Comparison of ENCODE assay signal across 11 cellular contexts in genomic region chr18:61896767-61897166, GRCh38. TPM values are rescaled to one million over a fixed set of nuclear protein-coding genes. Genes with fewer than 3 reads are reported as not detected.
DNase-seq lines count a peak whose midpoint lies in the region; ATAC-seq and TF ChIP-seq lines count a peak whose summit lies in the region.
"Had no signal": no experiment of that assay in that cellular context is flagged by ENCODE, and none has a peak within 500 bp of the region (broad histone marks: within the 10 kb centered on the region; RNA-seq: fewer than 3 reads in every experiment).

No MANE protein-coding gene starts in this region.

- H3K79me2 ChIP-seq in GM23248 (ENCODE audit: insufficient read depth) = peaks cover 20% of the 10 kb centered on the region

- peak overlapping the region; percentile 48 for H2AFZ ChIP-seq in GM23248

- no peak overlapping the region for H3K9ac ChIP-seq in GM23248

- TF ChIP-seq CTCF in brain microvascular endothelial cell (IDR thresholded peaks at IDR 0.05; ENCODE audit: low read depth, low read length, missing control alignments) (no peak), heart left ventricle (IDR thresholded peaks at IDR 0.05) (no peak)

- H3F3A ChIP-seq in GM23248 (ENCODE audit: insufficient read depth) = no peaks in the 10 kb centered on the region

- intact Hi-C loops in heart left ventricle (cut with DNase I) = loop anchor here in 4 of 10 donors (2.0 to 10.0 kb wide), 7 partner anchors 152 to 342 kb away; no protein-coding TSS in a partner anchor

- no peak overlapping the region for H3K27ac ChIP-seq in GM23248
- no peak overlapping the region for H3K27ac ChIP-seq in brain microvascular endothelial cell
- peak overlapping the region in 2 of 12 donors; percentile 37 to 52 for H3K27ac ChIP-seq in heart left ventricle
- H3K27ac ChIP-seq: VCaP had no signal

- H3K9me3 ChIP-seq in GM23248 (ENCODE audit: low read depth) (no peaks in the 10 kb centered on the region), heart left ventricle (no peaks in the 10 kb centered on the region)

- peak overlapping the region; percentile 21 for H3K4me2 ChIP-seq in GM23248 (ENCODE audit: unreplicated experiment)

- no peak overlapping the region for H3K4me3 ChIP-seq in GM23248
- H3K4me3 ChIP-seq in brain microvascular endothelial cell (ENCODE audit: low read depth, low read length) = no peak overlapping the region
- no peak overlapping the region for H3K4me3 ChIP-seq in heart left ventricle

- 4 to 7% methylated on average over 5 of the region's 5 CpGs for WGBS in GM23248 (ENCODE audit: low coverage in 1 of 2, low lambda C conversion rate in 2 of 2, missing lambda C conversion rate in 2 of 2), 2 experiments
- 20 to 44% (median 34%) methylated on average over 5 of the region's 5 CpGs for WGBS in heart left ventricle, 4 donors

- no peaks in the 10 kb centered on the region for H3K9me2 ChIP-seq in GM23248 (ENCODE audit: insufficient read depth)

- DNase-seq in GM23248 (peak; percentile 73), brain microvascular endothelial cell (peak; percentile 19), heart left ventricle (peak in 3 of 5 donors; percentile 32 to 60 (median 42)), renal cortical epithelial cell (ENCODE audit: low read depth) (peak; percentile 87), DMS153 treated with DMSO at 0.1 percent for 48 hours (lab: John Stamatoyannopoulos, UW; ENCODE audit: unreplicated experiment) (no peak), GM19238 (ENCODE audit: insufficient read length, low spot score) (no peak), HuH-7.5 (ENCODE audit: low spot score) (no peak)
- DNase-seq: DMS53 had no signal

- H3K36me3 ChIP-seq in GM23248 (ENCODE audit: low read depth) (no peaks in the 10 kb centered on the region), brain microvascular endothelial cell (replicated peaks) (no peaks in the 10 kb centered on the region), heart left ventricle (no peaks in the 10 kb centered on the region)

- no peaks in the 10 kb centered on the region for H4K20me1 ChIP-seq in GM23248 (ENCODE audit: insufficient read depth)

- H3K27me3 ChIP-seq in GM23248 (replicated peaks; ENCODE audit: insufficient read depth) = no peaks in the 10 kb centered on the region
- H3K27me3 ChIP-seq in brain microvascular endothelial cell (replicated peaks) = no peaks in the 10 kb centered on the region
- peaks cover 0 to 39% (median 0%) of the 10 kb centered on the region in 9 donors for H3K27me3 ChIP-seq in heart left ventricle

- TF ChIP-seq POLR2A in heart left ventricle (IDR thresholded peaks at IDR 0.05) = no peak

- H3K4me1 ChIP-seq in GM23248 (ENCODE audit: insufficient read depth) (peaks cover 9% of the 10 kb centered on the region; the same call in 1 of the 2 replicates), heart left ventricle (peaks cover 0 to 35% (median 6%) of the 10 kb centered on the region in 12 donors)

- ATAC-seq in heart left ventricle (peak in 3 of 4 donors; percentile 39 to 73 (median 63)), GM21529 (IDR thresholded peaks at IDR 0.05; ENCODE audit: unreplicated experiment) (no peak)
- ATAC-seq: activated naive CD4-positive, alpha-beta T cell treated with anti-CD3 and anti-CD28 coated beads, Interleukin-2, amount 50 U/mL, for 72 hours had no signal

- in situ Hi-C loops in GM23248 (cut with MboI) = loop anchor here (10.0 kb wide), 1 partner anchor 312 kb away; no protein-coding TSS in a partner anchor
- in situ Hi-C loops in brain microvascular endothelial cell (cut with HindIII; ENCODE audit: low pct_ligation_motif_present, low sequenced_read_pairs) = no loop called here

RNA-seq across cellular contexts. Expression of gene RNF152, which starts 4.0 kb away (rescaled TPM):
- 5.4 and 11.3 TPM in 2 replicates for total RNA-seq in GM23248 (2014; rRNA removed; shearing (Covaris generic))
- polyA plus RNA-seq in GM23248 (2016; fragmentation: Nextera tagmentation; extraction: Ambion mirVana) (1.9 and 2.3 TPM in 2 replicates), heart left ventricle (1 to 10 TPM; 2.8 to 3.9 TPM)
- total RNA-seq in heart left ventricle (10 to 100 TPM in 7 of 9 donors, 1 to 10 TPM in 2; 7.5 to 24.0 (median 11.1) TPM), renal cortical epithelial cell (0.70 and 3.3 TPM in 2 replicates)

Comparison
In these comparisons a context has a peak if more than half of its experiments do, and no peak if none do; other contexts are left out.
1. DNase-seq: peak in GM23248 (single experiment), brain microvascular endothelial cell (single experiment), heart left ventricle (3 of 5) and renal cortical epithelial cell (single experiment); none in DMS153 treated with DMSO at 0.1 percent for 48 hours (single experiment), GM19238 (single experiment) and HuH-7.5 (single experiment).